Comparison of ENCODE assay signal across 1 cellular context in the genomic region with DNA sequence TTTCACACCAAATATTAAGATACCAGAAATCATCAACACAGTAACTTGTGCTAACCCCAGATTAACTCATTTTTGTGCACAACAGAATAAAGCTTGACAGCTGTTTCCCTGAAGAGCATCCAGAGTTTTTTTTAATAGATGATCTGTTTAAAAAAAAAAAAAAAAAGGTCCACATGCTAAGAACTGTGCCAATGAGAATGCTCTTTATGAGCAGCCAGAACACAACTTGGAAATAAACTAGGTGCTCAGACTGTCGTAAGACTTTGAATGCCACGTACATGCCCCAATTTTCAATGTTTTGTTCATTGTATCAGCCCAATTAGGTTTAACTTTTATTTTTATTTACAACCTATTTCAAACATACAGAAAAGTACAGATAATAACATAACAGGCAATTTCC.
TF ChIP-seq lines count a peak whose summit lies in the region.

No MANE protein-coding gene starts in this region.

TF ChIP-seq in GM23338, 12 proteins besides CTCF, POLR2A, EP300 and RAD21 (continued from another document):
- TF ChIP-seq, protein P1, sequence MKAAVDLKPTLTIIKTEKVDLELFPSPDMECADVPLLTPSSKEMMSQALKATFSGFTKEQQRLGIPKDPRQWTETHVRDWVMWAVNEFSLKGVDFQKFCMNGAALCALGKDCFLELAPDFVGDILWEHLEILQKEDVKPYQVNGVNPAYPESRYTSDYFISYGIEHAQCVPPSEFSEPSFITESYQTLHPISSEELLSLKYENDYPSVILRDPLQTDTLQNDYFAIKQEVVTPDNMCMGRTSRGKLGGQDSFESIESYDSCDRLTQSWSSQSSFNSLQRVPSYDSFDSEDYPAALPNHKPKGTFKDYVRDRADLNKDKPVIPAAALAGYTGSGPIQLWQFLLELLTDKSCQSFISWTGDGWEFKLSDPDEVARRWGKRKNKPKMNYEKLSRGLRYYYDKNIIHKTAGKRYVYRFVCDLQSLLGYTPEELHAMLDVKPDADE (IDR thresholded peaks at IDR 0.05), result no peak
- TF ChIP-seq NANOG (IDR thresholded peaks at IDR 0.05; ENCODE audit: borderline replicate concordance) (no peak), JUNB (IDR thresholded peaks at IDR 0.05; ENCODE audit: unreplicated experiment) (no peak), STAT1 (IDR thresholded peaks at IDR 0.05; ENCODE audit: unreplicated experiment) (no peak), POLR2AphosphoS5 (IDR thresholded peaks at IDR 0.05; ENCODE audit: low read depth) (no peak), EZH2phosphoT487 (IDR thresholded peaks at IDR 0.05; ENCODE audit: unreplicated experiment) (no peak)
